2 cellular contexts compared by ENCODE assay signal in genomic region chr16:84959045-84959576, GRCh38.
TF ChIP-seq lines count a peak whose summit lies in the region.

No MANE protein-coding gene starts in this region.

TF ChIP-seq in HEK293, 187 proteins besides CTCF, POLR2A, EP300 and RAD21 (continued from another document):
- no peak for TF ChIP-seq ZNF580 (tag by site-specific recombination; IDR thresholded peaks at IDR 0.05)
- TF ChIP-seq ZNF645 (tag by site-specific recombination; IDR thresholded peaks at IDR 0.05) = no peak
- no peak for TF ChIP-seq TCF7L2 (IDR thresholded peaks at IDR 0.05; ENCODE audit: borderline replicate concordance, low read depth, low read length)
- TF ChIP-seq ZNF560 (tag by site-specific recombination; IDR thresholded peaks at IDR 0.05; ENCODE audit: borderline replicate concordance) = no peak
- TF ChIP-seq ZSCAN16 (tag by site-specific recombination; IDR thresholded peaks at IDR 0.05) = no peak
- no peak for TF ChIP-seq ZBTB8A (tag by site-specific recombination; IDR thresholded peaks at IDR 0.05)
- TF ChIP-seq PRDM6 (tag by site-specific recombination; IDR thresholded peaks at IDR 0.05) = no peak
TF ChIP-seq in HEK293: peak in this region for 0.

TF ChIP-seq in K562, 482 proteins besides CTCF, POLR2A, EP300 and RAD21 (continued from another document):
- TF ChIP-seq CTCFL (IDR thresholded peaks at IDR 0.05; ENCODE audit: borderline replicate concordance, insufficient read depth, low read depth, low read length, poor library complexity, severe bottlenecking) = peak; percentile 93
- TF ChIP-seq STAT6 (CRISPR knock-in tag; IDR thresholded peaks at IDR 0.05) = 0 out of 2 replicates have a peak, but pooled peaks have one; percentile 19
- TF ChIP-seq ZNF384 (IDR thresholded peaks at IDR 0.05; ENCODE audit: low read depth, low read length) = peak; percentile 15; the same call in 1 of the 2 replicates
- peak; percentile 67 for TF ChIP-seq PKNOX1 (IDR thresholded peaks at IDR 0.05)
- TF ChIP-seq ZNF699 (CRISPR knock-in tag; IDR thresholded peaks at IDR 0.05; ENCODE audit: insufficient replicate concordance) = no peak
- peak; percentile 67; the same call in 1 of the 2 replicates for TF ChIP-seq XRCC5 (IDR thresholded peaks at IDR 0.05; ENCODE audit: low read depth, low read length)
- TF ChIP-seq TEAD4 (IDR thresholded peaks at IDR 0.05; ENCODE audit: low read length) = no peak
- 0 out of 2 replicates have a peak, but pooled peaks have one; percentile 21 for TF ChIP-seq TEAD4 (CRISPR knock-in tag; IDR thresholded peaks at IDR 0.05; ENCODE audit: borderline replicate concordance)
- TF ChIP-seq MAX (CRISPR knock-in tag; IDR thresholded peaks at IDR 0.05) = 0 out of 2 replicates have a peak, but pooled peaks have one; percentile 10
- peak in 1 of 2 experiments; percentile 25 for TF ChIP-seq E2F6 (IDR thresholded peaks at IDR 0.05; ENCODE audit: borderline replicate concordance in 1 of 2, extremely low read depth in 1 of 2, insufficient read depth in 1 of 2, insufficient read length in 1 of 2, low read depth in 1 of 2, low read length in 1 of 2, poor library complexity in 1 of 2, severe bottlenecking in 1 of 2)
- TF ChIP-seq TCF3 (CRISPR knock-in tag; IDR thresholded peaks at IDR 0.05) = no peak
- peak; percentile 97 for TF ChIP-seq ZNF740 (CRISPR knock-in tag; IDR thresholded peaks at IDR 0.05)
- peak in 1 of 2 experiments; percentile 66; a peak in 1 of 4 replicates for TF ChIP-seq ZNF740 (tag; IDR thresholded peaks at IDR 0.05)
- no peak for TF ChIP-seq FOXM1 (IDR thresholded peaks at IDR 0.05; ENCODE audit: low read depth)
- 0 out of 2 replicates have a peak, but pooled peaks have one; percentile 86 for TF ChIP-seq FOXM1 (CRISPR knock-in tag; IDR thresholded peaks at IDR 0.05; ENCODE audit: low read depth)
- TF ChIP-seq ZBTB7A (IDR thresholded peaks at IDR 0.05; ENCODE audit: borderline replicate concordance, control insufficient read depth, low read depth, low read length) = 0 out of 2 replicates have a peak, but pooled peaks have one; percentile 33
- peak; percentile 41; the same call in 1 of the 2 replicates for TF ChIP-seq CREM (IDR thresholded peaks at IDR 0.05; ENCODE audit: low read depth)
- TF ChIP-seq JUND (IDR thresholded peaks at IDR 0.05; ENCODE audit: borderline replicate concordance, low read depth, low read length) = 0 out of 2 replicates have a peak, but pooled peaks have one; percentile 3
- TF ChIP-seq JUND (tag; IDR thresholded peaks at IDR 0.05; ENCODE audit: borderline replicate concordance, low read depth, low read length) = no peak
- no peak for TF ChIP-seq HMG20A (CRISPR knock-in tag; conservative IDR thresholded peaks at IDR 0.05)
- peak; percentile 29; the same call in 1 of the 2 replicates for TF ChIP-seq ZFX (CRISPR knock-in tag; IDR thresholded peaks at IDR 0.05)
- 0 out of 4 replicates have a peak, but pooled peaks of 1 of the 2 experiments have one; percentile 42 for TF ChIP-seq MLLT1 (IDR thresholded peaks at IDR 0.05)
